In genomic region chr21:33898546-33898945, GRCh38 we compare ENCODE assay signal across 22 cellular contexts.
"Had no signal": no experiment of that assay in that cellular context is flagged by ENCODE, and none has a peak within 500 bp of the region (broad histone marks: within the 10 kb centered on the region; RNA-seq: fewer than 3 reads in every experiment).

No MANE protein-coding gene starts in this region.

- H3K27me3 ChIP-seq: colonic mucosa, transverse colon had no signal

- H3K4me3 Mint-ChIP-seq: activated naive CD8-positive, alpha-beta T cell treated with anti-CD3 and anti-CD28 coated beads for 36 hours; memory B cell; nephron progenitor cell; stimulated activated effector memory CD8-positive, alpha-beta T cell treated with anti-CD3 and anti-CD28 coated beads, Interleukin-12 subunit alpha, Interleukin-12 subunit beta, amount 100 ng/mL, for 72 hours had no signal

- H3K27ac Mint-ChIP-seq: activated naive CD8-positive, alpha-beta T cell treated with anti-CD3 and anti-CD28 coated beads for 36 hours; memory B cell; nephron progenitor cell; stimulated activated effector memory CD8-positive, alpha-beta T cell treated with anti-CD3 and anti-CD28 coated beads, Interleukin-12 subunit alpha, Interleukin-12 subunit beta, amount 100 ng/mL, for 72 hours had no signal

- H3K4me1 ChIP-seq: colonic mucosa had no signal

- DNase-seq: activated CD4-positive, alpha-beta T cell treated with anti-CD3 and anti-CD28 coated beads, Interleukin-2, amount 50 U/mL, for 1 hour; activated CD8-positive, alpha-beta memory T cell treated with anti-CD3 and anti-CD28 coated beads for 24 hours; activated gamma-delta T cell treated with Interleukin-2 at 50 U/mL for 16 hours; activated naive CD8-positive, alpha-beta T cell treated with anti-CD3 and anti-CD28 coated beads for 36 hours; anterior cingulate cortex; colonic mucosa; effector CD4-positive, alpha-beta T cell; foreskin fibroblast; glutamatergic neuron; hypothalamus; kidney glomerular epithelial cell; left ventricle myocardium superior; nephron progenitor cell; SK-N-SH; stimulated activated CD4-positive, alpha-beta T cell treated with anti-CD3 and anti-CD28 coated beads, Interleukin-12 subunit alpha, Interleukin-12 subunit beta, amount 100 ng/mL, for 4 hours; stimulated activated CD4-positive, alpha-beta T cell treated with anti-CD3 and anti-CD28 coated beads, Interleukin-2, amount 100 ng/mL, for 24 hours; T-helper 1 cell; T1000; transverse colon had no signal

- H3K9ac ChIP-seq: SK-N-SH had no signal

- ATAC-seq: activated CD4-positive, CD25-positive, alpha-beta regulatory T cell treated with anti-CD3 and anti-CD28 coated beads, Interleukin-2, amount 50 U/mL, for 24 hours; left ventricle myocardium superior; stimulated activated effector memory CD8-positive, alpha-beta T cell treated with anti-CD3 and anti-CD28 coated beads, Interleukin-12 subunit alpha, Interleukin-12 subunit beta, amount 100 ng/mL, for 72 hours had no signal

- H3K36me3 ChIP-seq: colonic mucosa had no signal

- H3K27ac ChIP-seq: colonic mucosa had no signal

- H3K4me2 ChIP-seq: SK-N-SH had no signal

- H3K9me3 ChIP-seq: colonic mucosa, SK-N-SH, transverse colon had no signal

- H3K4me3 ChIP-seq: colonic mucosa, transverse colon had no signal

- H3K9me3 Mint-ChIP-seq: activated naive CD8-positive, alpha-beta T cell treated with anti-CD3 and anti-CD28 coated beads for 36 hours; memory B cell; nephron progenitor cell; stimulated activated effector memory CD8-positive, alpha-beta T cell treated with anti-CD3 and anti-CD28 coated beads, Interleukin-12 subunit alpha, Interleukin-12 subunit beta, amount 100 ng/mL, for 72 hours had no signal

- H3K27me3 Mint-ChIP-seq: activated naive CD8-positive, alpha-beta T cell treated with anti-CD3 and anti-CD28 coated beads for 36 hours had no signal
